ENCODE assay signal across 11 cellular contexts in the genomic region with DNA sequence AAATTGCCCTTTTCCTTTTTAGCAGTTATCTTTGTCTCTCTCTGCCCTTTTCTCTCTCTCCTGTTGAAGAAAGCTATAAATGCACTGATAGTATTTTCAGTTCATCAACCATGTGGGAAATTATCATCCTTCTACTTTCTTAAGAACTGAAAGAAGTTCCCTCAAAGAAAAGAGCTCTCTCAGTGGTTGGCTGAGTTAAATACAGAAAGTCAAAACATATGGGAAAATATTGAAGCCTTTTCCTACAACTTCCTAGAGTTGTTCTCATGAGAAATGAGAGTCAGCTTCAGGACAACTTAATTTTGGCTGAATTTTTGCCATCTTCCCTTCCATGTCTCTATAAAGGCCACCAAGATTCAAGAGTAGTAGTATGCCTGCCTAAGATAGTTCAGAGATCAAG.
"Had no signal": no experiment of that assay in that cellular context is flagged by ENCODE, and none has a peak within 500 bp of the region (broad histone marks: within the 10 kb centered on the region; RNA-seq: fewer than 3 reads in every experiment).

No MANE protein-coding gene starts in this region.

- H3K36me3 ChIP-seq: neutrophil, right atrium auricular region, transverse colon had no signal

- H3K27ac Mint-ChIP-seq: activated naive CD4-positive, alpha-beta T cell treated with anti-CD3 and anti-CD28 coated beads, Interleukin-2, amount 10 ng/mL, durations not matched to agents 7 days and 5 days; endodermal cell; mesothelial cell of epicardium had no signal

- H3K9me3 Mint-ChIP-seq: endodermal cell, mesothelial cell of epicardium had no signal

- H3K4me1 Mint-ChIP-seq: endodermal cell had no signal

- H3K27me3 ChIP-seq: neutrophil, right atrium auricular region, transverse colon had no signal

- H3K27me3 Mint-ChIP-seq: activated naive CD4-positive, alpha-beta T cell treated with anti-CD3 and anti-CD28 coated beads, Interleukin-2, amount 10 ng/mL, durations not matched to agents 7 days and 5 days had no signal

- H3K9me3 ChIP-seq: neutrophil, right atrium auricular region, transverse colon had no signal

- H3K4me3 ChIP-seq: right atrium auricular region, skin epidermis, transverse colon had no signal

- DNase-seq: activated CD4-positive, alpha-beta T cell treated with anti-CD3 and anti-CD28 coated beads, Interleukin-2, amount 50 U/mL, for 48 hours; activated naive CD4-positive, alpha-beta T cell treated with anti-CD3 and anti-CD28 coated beads, Interleukin-2, amount 10 ng/mL, durations not matched to agents 7 days and 5 days; dermis blood vessel endothelial cell; endodermal cell; hippocampal formation; substantia nigra; transverse colon had no signal

- H3K36me3 Mint-ChIP-seq: activated naive CD4-positive, alpha-beta T cell treated with anti-CD3 and anti-CD28 coated beads, Interleukin-2, amount 10 ng/mL, durations not matched to agents 7 days and 5 days; mesothelial cell of epicardium had no signal

- H3K4me3 Mint-ChIP-seq: activated naive CD4-positive, alpha-beta T cell treated with anti-CD3 and anti-CD28 coated beads, Interleukin-2, amount 10 ng/mL, durations not matched to agents 7 days and 5 days; endodermal cell; mesothelial cell of epicardium had no signal

- H3K27ac ChIP-seq: neutrophil, right atrium auricular region, skin epidermis, transverse colon had no signal
